Comparison of ENCODE assay signal across 13 cellular contexts in the genomic region with DNA sequence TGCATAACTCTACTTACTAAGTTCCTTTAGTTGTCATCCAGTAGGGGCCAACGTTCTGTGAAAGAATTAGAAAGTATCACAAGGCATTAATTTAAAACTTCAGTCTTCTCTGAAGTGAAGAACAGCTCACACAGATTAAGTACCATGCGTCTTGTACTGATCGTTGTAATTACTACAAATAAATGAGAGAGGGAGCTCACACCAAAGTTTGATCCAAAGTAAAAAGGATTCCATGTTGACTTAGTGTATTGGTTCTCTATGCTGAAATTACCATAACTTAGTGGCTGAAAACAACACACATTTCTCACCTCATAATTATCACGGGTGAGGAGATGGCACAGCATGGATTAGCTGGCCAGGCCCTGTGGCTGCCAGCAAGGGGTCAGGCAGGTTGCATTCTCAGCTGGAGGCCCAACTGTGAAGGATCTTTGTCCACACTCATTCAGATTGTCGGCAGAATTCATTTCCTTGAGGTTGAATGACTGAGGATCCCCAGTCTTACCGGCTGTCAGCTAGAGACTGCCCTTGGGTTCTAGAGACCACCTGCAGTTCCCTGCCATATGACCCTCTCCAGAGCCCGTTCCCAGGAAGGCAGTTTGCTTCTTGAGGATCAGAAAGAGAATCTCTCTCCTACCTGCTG.
DNase-seq lines count a peak whose midpoint lies in the region; ATAC-seq and TF ChIP-seq lines count a peak whose summit lies in the region.
"Had no signal": no experiment of that assay in that cellular context is flagged by ENCODE, and none has a peak within 500 bp of the region (broad histone marks: within the 10 kb centered on the region; RNA-seq: fewer than 3 reads in every experiment).

No MANE protein-coding gene starts in this region.

- H3K9me3 Mint-ChIP-seq in activated T-helper 1 cell treated with anti-CD3 and anti-CD28 coated beads, Interleukin-12 subunit alpha, Interleukin-12 subunit beta, Interleukin-2, Interleukin-4 antibody, amounts not matched to agents 30 ng/mL and 10 ng/mL and 1 ng/mL, durations not matched to agents 14 hours and 24 hours and 36 hours: no peaks in the 10 kb centered on the region

- H3K27ac Mint-ChIP-seq in activated T-helper 1 cell treated with anti-CD3 and anti-CD28 coated beads, Interleukin-12 subunit alpha, Interleukin-12 subunit beta, Interleukin-2, Interleukin-4 antibody, amounts not matched to agents 30 ng/mL and 10 ng/mL and 1 ng/mL, durations not matched to agents 14 hours and 24 hours and 36 hours: no peak overlapping the region

- H3K27me3 ChIP-seq in foreskin keratinocyte: no peaks in the 10 kb centered on the region
- H3K27me3 ChIP-seq: spleen had no signal

- no peak overlapping the region for H3K4me3 Mint-ChIP-seq in activated T-helper 1 cell treated with anti-CD3 and anti-CD28 coated beads, Interleukin-12 subunit alpha, Interleukin-12 subunit beta, Interleukin-2, Interleukin-4 antibody, amounts not matched to agents 30 ng/mL and 10 ng/mL and 1 ng/mL, durations not matched to agents 14 hours and 24 hours and 36 hours

- ATAC-seq in foreskin keratinocyte (peak; percentile 41), GM21381 (IDR thresholded peaks at IDR 0.05; ENCODE audit: unreplicated experiment) (no peak), HG03097 (IDR thresholded peaks at IDR 0.05; ENCODE audit: low FRiP score, unreplicated experiment) (no peak)
- ATAC-seq: mucosa of descending colon had no signal

- peaks cover 5% of the 10 kb centered on the region for H3K27me3 Mint-ChIP-seq in activated T-helper 1 cell treated with anti-CD3 and anti-CD28 coated beads, Interleukin-12 subunit alpha, Interleukin-12 subunit beta, Interleukin-2, Interleukin-4 antibody, amounts not matched to agents 30 ng/mL and 10 ng/mL and 1 ng/mL, durations not matched to agents 14 hours and 24 hours and 36 hours (ENCODE audit: insufficient read depth)

- DNase-seq in HT-29 (ENCODE audit: low spot score) (peak; percentile 30), RPMI7951 (ENCODE audit: low read depth) (peak; percentile 10), foreskin keratinocyte (peak in 1 of 2 donors; percentile 20)
- DNase-seq in activated T-helper 1 cell treated with anti-CD3 and anti-CD28 coated beads, Interleukin-12 subunit alpha, Interleukin-12 subunit beta, Interleukin-2, Interleukin-4 antibody, amounts not matched to agents 30 ng/mL and 10 ng/mL and 1 ng/mL, durations not matched to agents 14 hours and 24 hours and 36 hours (ENCODE audit: low spot score): no peak
- no peak for DNase-seq in activated effector memory CD4-positive, alpha-beta T cell treated with anti-CD3 and anti-CD28 coated beads, Interleukin-2, amount 50 U/mL, for 16 hours
- DNase-seq: caudate nucleus, glutamatergic neuron, mucosa of descending colon, NCI-H2107, spleen had no signal

- H3K4me1 ChIP-seq in foreskin keratinocyte: no peaks in the 10 kb centered on the region
- H3K4me1 ChIP-seq: spleen had no signal

- peak; percentile 46 for TF ChIP-seq CTCF in C4-2B (conservative IDR thresholded peaks at IDR 0.05)
- peak; percentile 57 for TF ChIP-seq CTCF in foreskin keratinocyte (conservative IDR thresholded peaks at IDR 0.05)

- H3K27ac ChIP-seq in C4-2B (no peak overlapping the region), foreskin keratinocyte (no peak overlapping the region)
- H3K27ac ChIP-seq: spleen had no signal

- H3K36me3 Mint-ChIP-seq in activated T-helper 1 cell treated with anti-CD3 and anti-CD28 coated beads, Interleukin-12 subunit alpha, Interleukin-12 subunit beta, Interleukin-2, Interleukin-4 antibody, amounts not matched to agents 30 ng/mL and 10 ng/mL and 1 ng/mL, durations not matched to agents 14 hours and 24 hours and 36 hours (ENCODE audit: low read depth): no peaks in the 10 kb centered on the region

- intact Hi-C loops in activated T-helper 1 cell treated with anti-CD3 and anti-CD28 coated beads, Interleukin-12 subunit alpha, Interleukin-12 subunit beta, Interleukin-2, Interleukin-4 antibody, amounts not matched to agents 30 ng/mL and 10 ng/mL and 1 ng/mL, durations not matched to agents 14 hours and 24 hours and 36 hours (cut with micrococcal nuclease): no loop called here

- no peaks in the 10 kb centered on the region for H3K4me1 Mint-ChIP-seq in activated T-helper 1 cell treated with anti-CD3 and anti-CD28 coated beads, Interleukin-12 subunit alpha, Interleukin-12 subunit beta, Interleukin-2, Interleukin-4 antibody, amounts not matched to agents 30 ng/mL and 10 ng/mL and 1 ng/mL, durations not matched to agents 14 hours and 24 hours and 36 hours (ENCODE audit: low read depth)

Comparison
In these comparisons a context has a peak if more than half of its experiments do, and no peak if none do; other contexts are left out.
1. DNase-seq: peak in HT-29 (single experiment) and RPMI7951 (single experiment); none in activated T-helper 1 cell treated with anti-CD3 and anti-CD28 coated beads, Interleukin-12 subunit alpha, Interleukin-12 subunit beta, Interleukin-2, Interleukin-4 antibody, amounts not matched to agents 30 ng/mL and 10 ng/mL and 1 ng/mL, durations not matched to agents 14 hours and 24 hours and 36 hours (single experiment) and activated effector memory CD4-positive, alpha-beta T cell treated with anti-CD3 and anti-CD28 coated beads, Interleukin-2, amount 50 U/mL, for 16 hours (single experiment).